ENCODE assay signal across 1 cellular context in the genomic region with DNA sequence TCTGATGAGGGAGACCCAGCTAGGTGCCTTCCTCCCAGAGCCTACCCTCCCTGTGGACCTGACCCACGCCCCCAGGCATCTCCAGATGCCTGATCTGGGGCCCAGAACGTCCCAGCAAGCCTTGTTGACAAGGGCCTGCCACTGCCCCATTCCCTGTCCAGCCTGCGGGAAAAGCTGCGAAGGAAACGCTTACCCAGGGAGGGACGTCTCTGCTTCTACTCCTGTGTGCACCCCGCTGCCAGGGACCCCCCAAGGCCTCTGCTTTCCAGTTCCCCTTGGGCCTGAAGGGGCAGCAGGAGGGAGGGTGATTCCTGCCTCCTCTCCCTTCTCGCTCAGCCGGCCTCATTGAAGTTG.
TF ChIP-seq lines count a peak whose summit lies in the region.

No MANE protein-coding gene starts in this region.

TF ChIP-seq in GM23338, 12 proteins besides CTCF, POLR2A, EP300 and RAD21 (continued from another document):
- TF ChIP-seq, protein P1, sequence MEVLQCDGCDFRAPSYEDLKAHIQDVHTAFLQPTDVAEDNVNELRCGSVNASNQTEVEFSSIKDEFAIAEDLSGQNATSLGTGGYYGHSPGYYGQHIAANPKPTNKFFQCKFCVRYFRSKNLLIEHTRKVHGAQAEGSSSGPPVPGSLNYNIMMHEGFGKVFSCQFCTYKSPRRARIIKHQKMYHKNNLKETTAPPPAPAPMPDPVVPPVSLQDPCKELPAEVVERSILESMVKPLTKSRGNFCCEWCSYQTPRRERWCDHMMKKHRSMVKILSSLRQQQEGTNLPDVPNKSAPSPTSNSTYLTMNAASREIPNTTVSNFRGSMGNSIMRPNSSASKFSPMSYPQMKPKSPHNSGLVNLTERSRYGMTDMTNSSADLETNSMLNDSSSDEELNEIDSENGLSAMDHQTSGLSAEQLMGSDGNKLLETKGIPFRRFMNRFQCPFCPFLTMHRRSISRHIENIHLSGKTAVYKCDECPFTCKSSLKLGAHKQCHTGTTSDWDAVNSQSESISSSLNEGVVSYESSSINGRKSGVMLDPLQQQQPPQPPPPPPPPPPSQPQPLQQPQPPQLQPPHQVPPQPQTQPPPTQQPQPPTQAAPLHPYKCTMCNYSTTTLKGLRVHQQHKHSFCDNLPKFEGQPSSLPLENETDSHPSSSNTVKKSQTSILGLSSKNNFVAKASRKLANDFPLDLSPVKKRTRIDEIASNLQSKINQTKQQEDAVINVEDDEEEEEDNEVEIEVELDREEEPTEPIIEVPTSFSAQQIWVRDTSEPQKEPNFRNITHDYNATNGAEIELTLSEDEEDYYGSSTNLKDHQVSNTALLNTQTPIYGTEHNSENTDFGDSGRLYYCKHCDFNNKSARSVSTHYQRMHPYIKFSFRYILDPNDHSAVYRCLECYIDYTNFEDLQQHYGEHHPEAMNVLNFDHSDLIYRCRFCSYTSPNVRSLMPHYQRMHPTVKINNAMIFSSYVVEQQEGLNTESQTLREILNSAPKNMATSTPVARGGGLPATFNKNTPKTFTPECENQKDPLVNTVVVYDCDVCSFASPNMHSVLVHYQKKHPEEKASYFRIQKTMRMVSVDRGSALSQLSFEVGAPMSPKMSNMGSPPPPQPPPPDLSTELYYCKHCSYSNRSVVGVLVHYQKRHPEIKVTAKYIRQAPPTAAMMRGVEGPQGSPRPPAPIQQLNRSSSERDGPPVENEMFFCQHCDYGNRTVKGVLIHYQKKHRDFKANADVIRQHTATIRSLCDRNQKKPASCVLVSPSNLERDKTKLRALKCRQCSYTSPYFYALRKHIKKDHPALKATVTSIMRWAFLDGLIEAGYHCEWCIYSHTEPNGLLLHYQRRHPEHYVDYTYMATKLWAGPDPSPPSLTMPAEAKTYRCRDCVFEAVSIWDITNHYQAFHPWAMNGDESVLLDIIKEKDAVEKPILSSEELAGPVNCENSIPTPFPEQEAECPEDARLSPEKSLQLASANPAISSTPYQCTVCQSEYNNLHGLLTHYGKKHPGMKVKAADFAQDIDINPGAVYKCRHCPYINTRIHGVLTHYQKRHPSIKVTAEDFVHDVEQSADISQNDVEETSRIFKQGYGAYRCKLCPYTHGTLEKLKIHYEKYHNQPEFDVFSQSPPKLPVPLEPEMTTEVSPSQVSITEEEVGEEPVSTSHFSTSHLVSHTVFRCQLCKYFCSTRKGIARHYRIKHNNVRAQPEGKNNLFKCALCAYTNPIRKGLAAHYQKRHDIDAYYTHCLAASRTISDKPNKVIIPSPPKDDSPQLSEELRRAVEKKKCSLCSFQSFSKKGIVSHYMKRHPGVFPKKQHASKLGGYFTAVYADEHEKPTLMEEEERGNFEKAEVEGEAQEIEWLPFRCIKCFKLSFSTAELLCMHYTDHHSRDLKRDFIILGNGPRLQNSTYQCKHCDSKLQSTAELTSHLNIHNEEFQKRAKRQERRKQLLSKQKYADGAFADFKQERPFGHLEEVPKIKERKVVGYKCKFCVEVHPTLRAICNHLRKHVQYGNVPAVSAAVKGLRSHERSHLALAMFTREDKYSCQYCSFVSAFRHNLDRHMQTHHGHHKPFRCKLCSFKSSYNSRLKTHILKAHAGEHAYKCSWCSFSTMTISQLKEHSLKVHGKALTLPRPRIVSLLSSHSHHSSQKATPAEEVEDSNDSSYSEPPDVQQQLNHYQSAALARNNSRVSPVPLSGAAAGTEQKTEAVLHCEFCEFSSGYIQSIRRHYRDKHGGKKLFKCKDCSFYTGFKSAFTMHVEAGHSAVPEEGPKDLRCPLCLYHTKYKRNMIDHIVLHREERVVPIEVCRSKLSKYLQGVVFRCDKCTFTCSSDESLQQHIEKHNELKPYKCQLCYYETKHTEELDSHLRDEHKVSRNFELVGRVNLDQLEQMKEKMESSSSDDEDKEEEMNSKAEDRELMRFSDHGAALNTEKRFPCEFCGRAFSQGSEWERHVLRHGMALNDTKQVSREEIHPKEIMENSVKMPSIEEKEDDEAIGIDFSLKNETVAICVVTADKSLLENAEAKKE (CRISPR knock-in tag; IDR thresholded peaks at IDR 0.05), result no peak
- TF ChIP-seq ZNF114 (CRISPR knock-in tag; IDR thresholded peaks at IDR 0.05) (no peak), ZNF331 (CRISPR knock-in tag; IDR thresholded peaks at IDR 0.05; ENCODE audit: low read depth) (no peak), CREB1 (CRISPR knock-in tag; IDR thresholded peaks at IDR 0.05; ENCODE audit: low read depth) (no peak), EZH2phosphoT487 (IDR thresholded peaks at IDR 0.05; ENCODE audit: unreplicated experiment) (no peak), EZH2 (IDR thresholded peaks at IDR 0.05; ENCODE audit: low read depth, unreplicated experiment) (no peak), NANOG (IDR thresholded peaks at IDR 0.05; ENCODE audit: borderline replicate concordance) (no peak), POLR2AphosphoS5 (IDR thresholded peaks at IDR 0.05; ENCODE audit: low read depth) (no peak)
- TF ChIP-seq, protein P2, sequence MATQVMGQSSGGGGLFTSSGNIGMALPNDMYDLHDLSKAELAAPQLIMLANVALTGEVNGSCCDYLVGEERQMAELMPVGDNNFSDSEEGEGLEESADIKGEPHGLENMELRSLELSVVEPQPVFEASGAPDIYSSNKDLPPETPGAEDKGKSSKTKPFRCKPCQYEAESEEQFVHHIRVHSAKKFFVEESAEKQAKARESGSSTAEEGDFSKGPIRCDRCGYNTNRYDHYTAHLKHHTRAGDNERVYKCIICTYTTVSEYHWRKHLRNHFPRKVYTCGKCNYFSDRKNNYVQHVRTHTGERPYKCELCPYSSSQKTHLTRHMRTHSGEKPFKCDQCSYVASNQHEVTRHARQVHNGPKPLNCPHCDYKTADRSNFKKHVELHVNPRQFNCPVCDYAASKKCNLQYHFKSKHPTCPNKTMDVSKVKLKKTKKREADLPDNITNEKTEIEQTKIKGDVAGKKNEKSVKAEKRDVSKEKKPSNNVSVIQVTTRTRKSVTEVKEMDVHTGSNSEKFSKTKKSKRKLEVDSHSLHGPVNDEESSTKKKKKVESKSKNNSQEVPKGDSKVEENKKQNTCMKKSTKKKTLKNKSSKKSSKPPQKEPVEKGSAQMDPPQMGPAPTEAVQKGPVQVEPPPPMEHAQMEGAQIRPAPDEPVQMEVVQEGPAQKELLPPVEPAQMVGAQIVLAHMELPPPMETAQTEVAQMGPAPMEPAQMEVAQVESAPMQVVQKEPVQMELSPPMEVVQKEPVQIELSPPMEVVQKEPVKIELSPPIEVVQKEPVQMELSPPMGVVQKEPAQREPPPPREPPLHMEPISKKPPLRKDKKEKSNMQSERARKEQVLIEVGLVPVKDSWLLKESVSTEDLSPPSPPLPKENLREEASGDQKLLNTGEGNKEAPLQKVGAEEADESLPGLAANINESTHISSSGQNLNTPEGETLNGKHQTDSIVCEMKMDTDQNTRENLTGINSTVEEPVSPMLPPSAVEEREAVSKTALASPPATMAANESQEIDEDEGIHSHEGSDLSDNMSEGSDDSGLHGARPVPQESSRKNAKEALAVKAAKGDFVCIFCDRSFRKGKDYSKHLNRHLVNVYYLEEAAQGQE (IDR thresholded peaks at IDR 0.05; ENCODE audit: unreplicated experiment), result no peak
- TF ChIP-seq, protein P3, sequence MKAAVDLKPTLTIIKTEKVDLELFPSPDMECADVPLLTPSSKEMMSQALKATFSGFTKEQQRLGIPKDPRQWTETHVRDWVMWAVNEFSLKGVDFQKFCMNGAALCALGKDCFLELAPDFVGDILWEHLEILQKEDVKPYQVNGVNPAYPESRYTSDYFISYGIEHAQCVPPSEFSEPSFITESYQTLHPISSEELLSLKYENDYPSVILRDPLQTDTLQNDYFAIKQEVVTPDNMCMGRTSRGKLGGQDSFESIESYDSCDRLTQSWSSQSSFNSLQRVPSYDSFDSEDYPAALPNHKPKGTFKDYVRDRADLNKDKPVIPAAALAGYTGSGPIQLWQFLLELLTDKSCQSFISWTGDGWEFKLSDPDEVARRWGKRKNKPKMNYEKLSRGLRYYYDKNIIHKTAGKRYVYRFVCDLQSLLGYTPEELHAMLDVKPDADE (IDR thresholded peaks at IDR 0.05), result no peak
TF ChIP-seq in GM23338: peak in this region for 0.
